Comparison of ENCODE assay signal across 16 cellular contexts in the genomic region with DNA sequence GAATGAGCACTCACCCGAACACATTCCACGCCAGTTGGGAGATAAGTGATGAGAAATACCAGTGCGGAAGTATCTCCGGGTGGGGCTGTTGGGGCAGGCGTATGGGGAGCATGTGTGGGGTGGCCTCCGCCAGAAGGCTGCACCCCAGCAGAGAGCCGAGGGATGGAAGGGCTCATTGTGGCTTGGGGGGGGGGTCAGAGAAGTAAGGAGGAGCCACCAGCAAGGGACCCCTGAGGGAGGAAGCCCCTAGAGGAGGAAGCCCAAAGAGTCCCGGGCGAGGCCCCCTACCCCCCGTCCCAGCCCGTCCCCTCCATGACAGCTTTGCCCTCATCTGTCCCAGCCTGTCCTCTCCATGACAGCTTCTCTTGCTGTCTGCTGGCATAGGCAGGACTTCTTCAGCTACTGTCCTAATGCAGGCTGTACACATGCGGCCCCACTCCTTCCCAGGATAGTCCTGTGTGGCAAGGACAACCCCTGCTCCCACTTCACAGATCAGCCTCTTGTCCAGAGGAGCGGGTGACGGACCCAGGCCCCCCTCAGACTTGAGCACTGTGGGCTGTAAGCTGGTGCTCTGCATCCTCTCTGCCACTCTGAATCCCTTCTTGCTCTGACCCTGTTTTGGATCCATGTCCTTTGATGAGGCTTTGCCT.
DNase-seq lines count a peak whose midpoint lies in the region; ATAC-seq and TF ChIP-seq lines count a peak whose summit lies in the region.
"Had no signal": no experiment of that assay in that cellular context is flagged by ENCODE, and none has a peak within 500 bp of the region (broad histone marks: within the 10 kb centered on the region; RNA-seq: fewer than 3 reads in every experiment).

No MANE protein-coding gene starts in this region.

- H3K79me2 ChIP-seq in osteoblast (ENCODE audit: insufficient read depth, low read length): no peaks in the 10 kb centered on the region

- no peaks in the 10 kb centered on the region for H3K9me3 ChIP-seq in osteoblast (ENCODE audit: low read depth, low read length)
- no peaks in the 10 kb centered on the region for H3K9me3 ChIP-seq in vagina
- H3K9me3 ChIP-seq: MG63 had no signal

- H3K27ac Mint-ChIP-seq in T-helper 2 cell treated with Interferon-gamma antibody and Interleukin-4, amounts not matched to agents 5 μg/mL and 100 μg/mL, for 36 hours: no peak overlapping the region

- H4K20me1 ChIP-seq in osteoblast (ENCODE audit: insufficient read depth, low read length): no peaks in the 10 kb centered on the region

- no peaks in the 10 kb centered on the region for H3K4me1 Mint-ChIP-seq in T-helper 2 cell treated with Interferon-gamma antibody and Interleukin-4, amounts not matched to agents 5 μg/mL and 100 μg/mL, for 36 hours (ENCODE audit: low read depth)

- H3K27ac ChIP-seq in osteoblast (ENCODE audit: low read depth, low read length): no peak overlapping the region
- no peak overlapping the region for H3K27ac ChIP-seq in vagina
- H3K27ac ChIP-seq: PC-9 had no signal

- H3K9me3 Mint-ChIP-seq in T-helper 2 cell treated with Interferon-gamma antibody and Interleukin-4, amounts not matched to agents 5 μg/mL and 100 μg/mL, for 36 hours: no peaks in the 10 kb centered on the region

- ATAC-seq in Right ventricle myocardium inferior (no peak), HG03457 (IDR thresholded peaks at IDR 0.05; ENCODE audit: unreplicated experiment) (no peak)

- no peak overlapping the region for H3K4me3 ChIP-seq in osteoblast (ENCODE audit: insufficient read depth, low read length)
- no peak overlapping the region for H3K4me3 ChIP-seq in vagina
- H3K4me3 ChIP-seq: MG63, PC-9 had no signal

- no peak overlapping the region for H2AFZ ChIP-seq in osteoblast (ENCODE audit: low read length)
- H2AFZ ChIP-seq: PC-9 had no signal

- H3K36me3 Mint-ChIP-seq in T-helper 2 cell treated with Interferon-gamma antibody and Interleukin-4, amounts not matched to agents 5 μg/mL and 100 μg/mL, for 36 hours (ENCODE audit: low read depth): no peaks in the 10 kb centered on the region

- H3K27me3 ChIP-seq in osteoblast (ENCODE audit: insufficient read depth, low read length) (no peaks in the 10 kb centered on the region), vagina (no peaks in the 10 kb centered on the region)
- H3K27me3 ChIP-seq: MG63 had no signal

- DNase-seq in cardiac septum (ENCODE audit: low spot score): peak; percentile 53
- DNase-seq in Right ventricle myocardium inferior (ENCODE audit: missing footprints): no peak
- peak; percentile 30 for DNase-seq in islet precursor cell
- DNase-seq in osteoblast (ENCODE audit: insufficient read length, low spot score, missing footprints): peak; percentile 77
- DNase-seq in vagina (ENCODE audit: extremely low spot score in 2 of 2): no peak
- no peak for DNase-seq in T-helper 2 cell treated with Interferon-gamma antibody and Interleukin-4, amounts not matched to agents 5 μg/mL and 100 μg/mL, for 36 hours (ENCODE audit: low spot score)
- DNase-seq: Calu3, GF-D8, KBM-7, MG63, NCI-H2029 treated with DMSO at 0.1 percent for 48 hours, NCI-H526 treated with DMSO at 0.1 percent for 48 hours, PC-9, RPMI8226, SHP77 had no signal

- no peak for TF ChIP-seq CTCF in osteoblast (IDR thresholded peaks at IDR 0.05; ENCODE audit: extremely low read depth, low read depth, low read length)
- no peak for TF ChIP-seq CTCF in vagina (IDR thresholded peaks at IDR 0.05)

- no peaks in the 10 kb centered on the region for H3K36me3 ChIP-seq in osteoblast (ENCODE audit: insufficient read depth, low read length)
- no peaks in the 10 kb centered on the region for H3K36me3 ChIP-seq in vagina
- H3K36me3 ChIP-seq: MG63 had no signal

- H3K4me1 ChIP-seq in osteoblast (ENCODE audit: insufficient read depth, low read length) (no peaks in the 10 kb centered on the region), vagina (no peaks in the 10 kb centered on the region)

- H3K27me3 Mint-ChIP-seq in T-helper 2 cell treated with Interferon-gamma antibody and Interleukin-4, amounts not matched to agents 5 μg/mL and 100 μg/mL, for 36 hours (ENCODE audit: low read depth): no peaks in the 10 kb centered on the region

- intact Hi-C loops in cardiac septum (cut with DNase I) (no loop called here), Right ventricle myocardium inferior (cut with DNase I) (no loop called here), vagina (cut with DNase I) (no loop called here)

- no peak overlapping the region for H3K4me3 Mint-ChIP-seq in T-helper 2 cell treated with Interferon-gamma antibody and Interleukin-4, amounts not matched to agents 5 μg/mL and 100 μg/mL, for 36 hours

- no peak overlapping the region for H3K4me2 ChIP-seq in osteoblast (ENCODE audit: insufficient read depth, low read length)
- H3K4me2 ChIP-seq: PC-9 had no signal

- TF ChIP-seq POLR2A in vagina (IDR thresholded peaks at IDR 0.05): no peak

Comparison
In these comparisons a context has a peak if more than half of its experiments do, and no peak if none do; other contexts are left out.
1. DNase-seq: peak in cardiac septum (single experiment), islet precursor cell (single experiment) and osteoblast (single experiment); none in Right ventricle myocardium inferior (single experiment), vagina (0 of 2) and T-helper 2 cell treated with Interferon-gamma antibody and Interleukin-4, amounts not matched to agents 5 μg/mL and 100 μg/mL, for 36 hours (single experiment).